ENCODE assay signal across 20 cellular contexts in the genomic region with DNA sequence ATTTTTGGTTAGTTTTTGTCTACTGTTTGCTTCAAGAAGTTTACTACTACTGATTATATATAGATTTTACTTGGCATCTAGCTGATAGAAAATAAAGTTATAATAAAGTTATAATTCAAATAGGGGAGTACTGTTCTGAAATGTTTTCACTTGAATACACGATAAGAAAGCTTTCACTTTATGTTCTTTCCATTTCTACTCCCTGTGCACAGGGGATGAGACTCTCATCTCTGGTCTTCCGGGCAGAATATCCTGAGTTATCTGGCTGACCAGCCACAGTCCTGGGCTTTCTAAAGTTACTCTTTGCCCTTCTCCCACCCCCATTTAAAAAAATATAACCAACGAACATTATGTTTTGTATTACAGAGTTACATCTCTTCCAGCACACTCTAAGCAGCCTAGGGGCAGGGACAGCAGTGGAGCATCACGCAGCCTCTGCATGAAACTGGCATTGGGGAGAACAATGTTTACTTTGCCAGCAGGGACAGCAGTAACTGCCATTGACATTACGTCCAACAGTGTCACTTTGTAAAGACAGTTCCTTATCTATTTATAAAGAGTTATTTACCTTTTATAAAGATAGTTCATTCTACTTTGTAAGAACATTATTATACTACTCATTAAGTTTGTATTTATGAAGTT.
DNase-seq lines count a peak whose midpoint lies in the region; TF ChIP-seq lines count a peak whose summit lies in the region.
"Had no signal": no experiment of that assay in that cellular context is flagged by ENCODE, and none has a peak within 500 bp of the region (broad histone marks: within the 10 kb centered on the region; RNA-seq: fewer than 3 reads in every experiment).

No MANE protein-coding gene starts in this region.

- peaks cover 33% of the 10 kb centered on the region for H3K4me1 Mint-ChIP-seq in chondrocyte (ENCODE audit: low read depth)
- peaks cover 27% of the 10 kb centered on the region for H3K4me1 Mint-ChIP-seq in osteocyte (ENCODE audit: unreplicated experiment)
- peaks cover 5% of the 10 kb centered on the region for H3K4me1 Mint-ChIP-seq in nephron progenitor cell
- H3K4me1 Mint-ChIP-seq: activated CD4-positive, alpha-beta memory T cell treated with anti-CD3 and anti-CD28 coated beads, Interleukin-2, amount 10 ng/mL, durations not matched to agents 7 days and 5 days; activated naive CD4-positive, alpha-beta T cell treated with anti-CD3 and anti-CD28 coated beads, Interleukin-2, amount 50 U/mL, for 24 hours; CD8-positive, alpha-beta memory T cell had no signal

- H3K27ac Mint-ChIP-seq in chondrocyte (ENCODE audit: unreplicated experiment) (peak overlapping the region; percentile 8), osteocyte (ENCODE audit: unreplicated experiment) (peak overlapping the region; percentile 64), nephron progenitor cell (no peak overlapping the region)
- H3K27ac Mint-ChIP-seq: activated CD4-positive, alpha-beta memory T cell treated with anti-CD3 and anti-CD28 coated beads, Interleukin-2, amount 10 ng/mL, durations not matched to agents 7 days and 5 days; activated naive CD4-positive, alpha-beta T cell treated with anti-CD3 and anti-CD28 coated beads, Interleukin-2, amount 50 U/mL, for 24 hours; dendritic cell treated with granulocyte-macrophage colony-stimulating factor and Interleukin-4, amounts not matched to agents 40 ng/mL and 50 ng/mL, for 4 days; T-helper 17 cell had no signal

- H3K27me3 Mint-ChIP-seq in chondrocyte (ENCODE audit: low read depth) (no peaks in the 10 kb centered on the region), osteocyte (ENCODE audit: unreplicated experiment) (no peaks in the 10 kb centered on the region), nephron progenitor cell (ENCODE audit: low read depth, poor library complexity) (no peaks in the 10 kb centered on the region)
- H3K27me3 Mint-ChIP-seq: activated CD4-positive, alpha-beta memory T cell treated with anti-CD3 and anti-CD28 coated beads, Interleukin-2, amount 10 ng/mL, durations not matched to agents 7 days and 5 days; activated naive CD4-positive, alpha-beta T cell treated with anti-CD3 and anti-CD28 coated beads, Interleukin-2, amount 50 U/mL, for 24 hours; CD8-positive, alpha-beta memory T cell; dendritic cell treated with granulocyte-macrophage colony-stimulating factor and Interleukin-4, amounts not matched to agents 40 ng/mL and 50 ng/mL, for 4 days; T-helper 17 cell had no signal

- H3K9me3 Mint-ChIP-seq in chondrocyte (ENCODE audit: low read depth) (no peaks in the 10 kb centered on the region), osteocyte (ENCODE audit: unreplicated experiment) (no peaks in the 10 kb centered on the region), nephron progenitor cell (no peaks in the 10 kb centered on the region)
- H3K9me3 Mint-ChIP-seq: activated CD4-positive, alpha-beta memory T cell treated with anti-CD3 and anti-CD28 coated beads, Interleukin-2, amount 10 ng/mL, durations not matched to agents 7 days and 5 days; activated naive CD4-positive, alpha-beta T cell treated with anti-CD3 and anti-CD28 coated beads, Interleukin-2, amount 50 U/mL, for 24 hours; activated T-cell treated with anti-CD3 and anti-CD28 coated beads, Interleukin-2, amount 50 U/mL, for 4 hours; CD8-positive, alpha-beta memory T cell; dendritic cell treated with granulocyte-macrophage colony-stimulating factor and Interleukin-4, amounts not matched to agents 40 ng/mL and 50 ng/mL, for 4 days had no signal

- H3K36me3 Mint-ChIP-seq in chondrocyte (ENCODE audit: low read depth) (peaks cover 38% of the 10 kb centered on the region), osteocyte (ENCODE audit: unreplicated experiment) (peaks cover 53% of the 10 kb centered on the region), nephron progenitor cell (ENCODE audit: low read depth) (peaks cover 17% of the 10 kb centered on the region)

- TF ChIP-seq CTCF in chondrocyte (IDR thresholded peaks at IDR 0.05) (no peak), osteocyte (IDR thresholded peaks at IDR 0.05) (no peak), nephron progenitor cell (IDR thresholded peaks at IDR 0.05) (no peak)

- H3K4me3 Mint-ChIP-seq in chondrocyte (ENCODE audit: unreplicated experiment) (no peak overlapping the region), osteocyte (ENCODE audit: unreplicated experiment) (peak overlapping the region; percentile 8), nephron progenitor cell (no peak overlapping the region)
- H3K4me3 Mint-ChIP-seq: activated CD4-positive, alpha-beta memory T cell treated with anti-CD3 and anti-CD28 coated beads, Interleukin-2, amount 10 ng/mL, durations not matched to agents 7 days and 5 days; activated naive CD4-positive, alpha-beta T cell treated with anti-CD3 and anti-CD28 coated beads, Interleukin-2, amount 50 U/mL, for 24 hours; activated T-cell treated with anti-CD3 and anti-CD28 coated beads, Interleukin-2, amount 50 U/mL, for 4 hours; CD8-positive, alpha-beta memory T cell; dendritic cell treated with granulocyte-macrophage colony-stimulating factor and Interleukin-4, amounts not matched to agents 40 ng/mL and 50 ng/mL, for 4 days; T-helper 17 cell had no signal

- DNase-seq in COR-L47 (lab: John Stamatoyannopoulos, UW) = peak; percentile 56
- DNase-seq in NCI-H1417 (lab: John Stamatoyannopoulos, UW) = peak; percentile 11 to 77 (median 49)
- DNase-seq in chondrocyte (ENCODE audit: low spot score) = no peak
- DNase-seq in osteocyte (ENCODE audit: extremely low spot score, unreplicated experiment) = no peak
- DNase-seq in nephron progenitor cell = no peak
- DNase-seq in HUDEP-2 (lab: John Stamatoyannopoulos, UW; ENCODE audit: unreplicated experiment in 76 of 76) = no peak
- no peak for DNase-seq in activated naive CD4-positive, alpha-beta T cell (lab: John Stamatoyannopoulos, UW)
- DNase-seq in SHP77 treated with DMSO at 0.1 percent for 48 hours (lab: John Stamatoyannopoulos, UW) = no peak
- DNase-seq: activated CD4-positive, alpha-beta memory T cell treated with anti-CD3 and anti-CD28 coated beads, Interleukin-2, amount 10 ng/mL, durations not matched to agents 7 days and 5 days; activated T-cell treated with anti-CD3 and anti-CD28 coated beads, Interleukin-2, amount 50 U/mL, for 4 hours; body of pancreas; CD8-positive, alpha-beta memory T cell; foreskin keratinocyte; mucosa of descending colon; MV-4-11; nucleus accumbens; T-helper 17 cell; WERI-Rb-1 had no signal

Comparison
In these comparisons a context has a peak if more than half of its experiments do, and no peak if none do; other contexts are left out.
1. DNase-seq: peak in COR-L47 (single experiment) and NCI-H1417 (3 of 3); none in chondrocyte (single experiment), osteocyte (single experiment), nephron progenitor cell (single experiment), HUDEP-2 (0 of 76), activated naive CD4-positive, alpha-beta T cell (0 of 4) and SHP77 treated with DMSO at 0.1 percent for 48 hours (single experiment).